ENCODE assay signal across 7 cellular contexts in genomic region chr1:121155671-121156358, GRCh38. TPM values are rescaled to one million over a fixed set of nuclear protein-coding genes. Genes with fewer than 3 reads are reported as not detected.
A peak's percentile ranks its signal among the peaks of the same experiment; 100 is the strongest.
DNase-seq lines count a peak whose midpoint lies in the region; ATAC-seq, FAIRE-seq and TF ChIP-seq lines count a peak whose summit lies in the region.
"Not testable (repeated sequence)": the region's sequence is repeated elsewhere in the genome, so short reads cannot be mapped to it uniquely, and the experiment has no call there.

No MANE protein-coding gene starts in this region.

- not testable (repeated sequence) for H3K27me3 Mint-ChIP-seq in WTC11 (ENCODE audit: low read depth); neural progenitor cell (ENCODE audit: insufficient read depth, low read depth)

- dilution Hi-C loops in endothelial cell of umbilical vein (cut with MboI; ENCODE audit: extremely low pct_ligation_motif_present, low sequenced_read_pairs): not testable (repeated sequence)

- H3K36me3 Mint-ChIP-seq in WTC11, neural progenitor cell: not testable (repeated sequence)

- H3K27ac ChIP-seq in DND-41 (ENCODE audit: low read length); endothelial cell of umbilical vein (ENCODE audit: insufficient read depth, low read depth, low read length); neural progenitor cell: not testable (repeated sequence)

- not testable (repeated sequence) for H4K20me1 ChIP-seq in DND-41 (ENCODE audit: insufficient read depth, low read length); endothelial cell of umbilical vein (replicated peaks; ENCODE audit: control insufficient read depth, extremely low read depth, insufficient read depth, low read length); neural progenitor cell (ENCODE audit: low read depth)

- not testable (repeated sequence) for H3K4me3 ChIP-seq in DND-41 (ENCODE audit: low read depth in 1 of 2, low read length in 2 of 2); NT2/D1 (ENCODE audit: insufficient read length, low read depth); endothelial cell of umbilical vein (replicated peaks in 1 of 3; ENCODE audit: insufficient read depth in 1 of 3, low read depth in 1 of 3, low read length in 3 of 3); neural progenitor cell

- H3K4me3 Mint-ChIP-seq in WTC11, neural progenitor cell: not testable (repeated sequence)

- peak; percentile 4 for TF ChIP-seq CTCF in DND-41 (IDR thresholded peaks at IDR 0.05; ENCODE audit: borderline replicate concordance, extremely low read depth, low read length, poor library complexity, severe bottlenecking)
- not testable (repeated sequence) for TF ChIP-seq CTCF in WTC11 (IDR thresholded peaks at IDR 0.05); endothelial cell of umbilical vein (IDR thresholded peaks at IDR 0.05; ENCODE audit: extremely low read depth in 1 of 2, insufficient read depth in 1 of 2, low read depth in 1 of 2, low read length in 2 of 2)
- peak; percentile 47 for TF ChIP-seq CTCF in neural progenitor cell (IDR thresholded peaks at IDR 0.05)

- H3K9ac ChIP-seq in DND-41 (ENCODE audit: low read depth, low read length); NT2/D1 (ENCODE audit: insufficient read length, low read depth); endothelial cell of umbilical vein (replicated peaks; ENCODE audit: extremely low read depth, insufficient read depth, low read length); neural progenitor cell: not testable (repeated sequence)

- H3K36me3 ChIP-seq in DND-41 (ENCODE audit: insufficient read depth, low read length); NT2/D1 (ENCODE audit: insufficient read depth, insufficient read length, low read length); endothelial cell of umbilical vein (ENCODE audit: control insufficient read depth in 2 of 2, extremely low read depth in 1 of 2, insufficient read depth in 2 of 2, low read length in 2 of 2); neural progenitor cell: not testable (repeated sequence)

- POLR2A ChIA-PET in WTC11 (lab: Charles Lee); endothelial cell of umbilical vein (lab: Charles Lee): not testable (repeated sequence)

- not testable (repeated sequence) for H3K9me3 ChIP-seq in DND-41 (ENCODE audit: insufficient read depth, low read length, severe bottlenecking); NT2/D1 (ENCODE audit: insufficient read depth, low read length); endothelial cell of umbilical vein (replicated peaks; ENCODE audit: control insufficient read depth, insufficient read depth, low read length); neural progenitor cell (ENCODE audit: low read depth)

- intact Hi-C loops in endothelial cell of umbilical vein (cut with micrococcal nuclease); left ventricle myocardium superior (cut with micrococcal nuclease): not testable (repeated sequence)

- FAIRE-seq in endothelial cell of umbilical vein (lab: Jason Lieb, UNC): not testable (repeated sequence)

- not testable (repeated sequence) for TF ChIP-seq POLR2A in endothelial cell of umbilical vein (IDR thresholded peaks at IDR 0.05; ENCODE audit: low read depth, low read length)

- not testable (repeated sequence) for H2AFZ ChIP-seq in DND-41 (ENCODE audit: low read depth, low read length); endothelial cell of umbilical vein (ENCODE audit: low read depth, low read length); neural progenitor cell (replicated peaks)

- not testable (repeated sequence) for H3F3A ChIP-seq in neural progenitor cell (ENCODE audit: low read depth)

- not testable (repeated sequence) for ATAC-seq in DND-41 (ENCODE audit: insufficient read depth, low read depth)
- ATAC-seq in WTC11 (peak; percentile 61; the same call in 1 of the 2 replicates), left ventricle myocardium superior (peak; percentile 51)

- H3K27me3 ChIP-seq in DND-41 (ENCODE audit: insufficient read depth, low read length, poor library complexity); NT2/D1 (ENCODE audit: insufficient read depth, insufficient read length); endothelial cell of umbilical vein (ENCODE audit: control insufficient read depth in 2 of 2, insufficient read depth in 2 of 2, low read length in 2 of 2); neural progenitor cell: not testable (repeated sequence)

- not testable (repeated sequence) for H3K9me3 Mint-ChIP-seq in WTC11, neural progenitor cell

- not testable (repeated sequence) for DNase-seq in DND-41; WTC11 (ENCODE audit: low spot score); left ventricle myocardium superior
- DNase-seq in LHCN-M2 (ENCODE audit: low read depth) (peak; percentile 25), NT2/D1 (ENCODE audit: low read depth, low spot score) (peak; percentile 13), endothelial cell of umbilical vein (ENCODE audit: low read depth, low spot score) (peak; percentile 16), neural progenitor cell (ENCODE audit: low spot score) (peak; percentile 8)

- not testable (repeated sequence) for H3K4me1 Mint-ChIP-seq in WTC11, neural progenitor cell

- CTCF ChIA-PET in WTC11 (lab: Charles Lee); endothelial cell of umbilical vein (lab: Charles Lee): not testable (repeated sequence)

- H3K4me2 ChIP-seq in DND-41 (ENCODE audit: insufficient read depth, low read length); endothelial cell of umbilical vein (ENCODE audit: insufficient read depth, low read length); neural progenitor cell: not testable (repeated sequence)

- H3K9me1 ChIP-seq in endothelial cell of umbilical vein (replicated peaks; ENCODE audit: control insufficient read depth, extremely low read depth, insufficient read depth, low read length): not testable (repeated sequence)

- not testable (repeated sequence) for H3K4me1 ChIP-seq in DND-41 (ENCODE audit: insufficient read depth, low read length); NT2/D1 (ENCODE audit: insufficient read depth, insufficient read length); endothelial cell of umbilical vein (ENCODE audit: control insufficient read depth, extremely low read depth, insufficient read depth, low read length); neural progenitor cell

- H3K79me2 ChIP-seq in DND-41 (ENCODE audit: insufficient read depth, low read length); endothelial cell of umbilical vein (ENCODE audit: control insufficient read depth, insufficient read depth, low read length); neural progenitor cell (ENCODE audit: low read depth): not testable (repeated sequence)

- BruUV-seq in endothelial cell of umbilical vein (replicated peaks; lab: Mats Ljungman, UMichigan): not testable (repeated sequence)

- H3K27ac Mint-ChIP-seq in WTC11, neural progenitor cell: not testable (repeated sequence)

RNA-seq across cellular contexts. Expression of gene FAM72B, which starts 28.3 kb away (rescaled TPM):
- total RNA-seq in LHCN-M2 (2014; rRNA removed) (6.3 TPM in 2 replicates), WTC11 (2021) (22.0 to 24.0 TPM (median 23.3 TPM) in 3 replicates), endothelial cell of umbilical vein (4.3 and 6.5 TPM in 2 replicates), left ventricle myocardium superior (0.67 TPM), neural progenitor cell (ENCODE audit: low replicate concordance) (36.9 and 48.4 TPM in 2 replicates)
- 2.3 TPM for polyA plus RNA-seq in LHCN-M2 (2012)
- 1.9 and 2.6 TPM in 2 replicates for polyA plus RNA-seq in endothelial cell of umbilical vein
- polyA plus RNA-seq in endothelial cell of umbilical vein (2011; cell fraction: cytosol; rRNA removed): 2.8 TPM in 2 replicates
- 7.0 and 7.7 TPM in 2 replicates for polyA plus RNA-seq in endothelial cell of umbilical vein (2011; cell fraction: nucleus; rRNA removed)
- 3.3 and 4.4 TPM in 2 replicates for polyA plus RNA-seq in endothelial cell of umbilical vein (2012)
- polyA minus RNA-seq in endothelial cell of umbilical vein: 6.4 and 9.3 TPM in 2 replicates
- polyA minus RNA-seq in endothelial cell of umbilical vein (2011; cell fraction: cytosol; rRNA and poly(A)+ RNA removed): 13.8 TPM
- polyA minus RNA-seq in endothelial cell of umbilical vein (2011; cell fraction: nucleus; rRNA and poly(A)+ RNA removed): 3.1 and 9.3 TPM in 2 replicates

RNA-seq across cellular contexts. Expression of gene SRGAP2C, which starts 29.0 kb away (rescaled TPM):
- total RNA-seq in LHCN-M2 (2014; rRNA removed) (7.4 and 9.2 TPM in 2 replicates), WTC11 (2021) (50.2 to 67.6 TPM (median 53.9 TPM) in 3 replicates), endothelial cell of umbilical vein (56.4 and 57.8 TPM in 2 replicates), left ventricle myocardium superior (11.4 TPM), neural progenitor cell (ENCODE audit: low replicate concordance) (20.4 and 26.8 TPM in 2 replicates)
- 1.9 TPM for polyA plus RNA-seq in LHCN-M2 (2012)
- polyA plus RNA-seq in endothelial cell of umbilical vein: 4.6 and 5.6 TPM in 2 replicates
- polyA plus RNA-seq in endothelial cell of umbilical vein (2011; cell fraction: cytosol; rRNA removed): 7.6 and 7.8 TPM in 2 replicates
- 10.2 and 14.0 TPM in 2 replicates for polyA plus RNA-seq in endothelial cell of umbilical vein (2011; cell fraction: nucleus; rRNA removed)
- polyA plus RNA-seq in endothelial cell of umbilical vein (2012): 15.9 and 17.6 TPM in 2 replicates
- polyA minus RNA-seq in endothelial cell of umbilical vein: 17.6 and 21.6 TPM in 2 replicates
- polyA minus RNA-seq in endothelial cell of umbilical vein (2011; cell fraction: cytosol; rRNA and poly(A)+ RNA removed): 40.7 TPM
- 28.5 and 29.3 TPM in 2 replicates for polyA minus RNA-seq in endothelial cell of umbilical vein (2011; cell fraction: nucleus; rRNA and poly(A)+ RNA removed)
